ENCODE assay signal across 9 cellular contexts in genomic region chr10:73493781-73494180, GRCh38. TPM values are rescaled to one million over a fixed set of nuclear protein-coding genes. Genes with fewer than 3 reads are reported as not detected.
A peak's percentile ranks its signal among the peaks of the same experiment; 100 is the strongest.
DNase-seq lines count a peak whose midpoint lies in the region; ATAC-seq and TF ChIP-seq lines count a peak whose summit lies in the region.
"Had no signal": no experiment of that assay in that cellular context is flagged by ENCODE, and none has a peak within 500 bp of the region (broad histone marks: within the 10 kb centered on the region; RNA-seq: fewer than 3 reads in every experiment).

No MANE protein-coding gene starts in this region.

- no peaks in the 10 kb centered on the region for H3K27me3 ChIP-seq in PC-3 (ENCODE audit: low read length)

- H3K27ac ChIP-seq in PC-3 (ENCODE audit: low read length), result peak overlapping the region; percentile 0

- H3K4me3 ChIP-seq in PC-3 (ENCODE audit: low read length), result peak overlapping the region; percentile 83

- no peak overlapping the region for H2AFZ ChIP-seq in PC-3 (ENCODE audit: low read length)

- H3F3A ChIP-seq in PC-3 (ENCODE audit: low read length, unreplicated experiment), result peaks cover 9% of the 10 kb centered on the region

- no peaks in the 10 kb centered on the region for H3K9me2 ChIP-seq in PC-3 (replicated peaks; ENCODE audit: low read length)

- no peak for TF ChIP-seq CTCF in PC-3 (conservative IDR thresholded peaks at IDR 0.05; ENCODE audit: low read depth, low read length)

- H4K20me1 ChIP-seq in PC-3 (ENCODE audit: low read length), result 0 out of 2 replicates have a peak, but pooled peaks cover 4% of the 10 kb centered on the region

- peak overlapping the region; percentile 89 for H3K4me2 ChIP-seq in PC-3 (ENCODE audit: low read length)

- no peaks in the 10 kb centered on the region for H3K9me3 ChIP-seq in PC-3 (ENCODE audit: low read length)

- peaks cover 12% of the 10 kb centered on the region; the same call in 1 of the 2 replicates for H3K36me3 ChIP-seq in PC-3 (ENCODE audit: low read depth, low read length)

- POLR2A ChIA-PET in PC-3 (lab: Charles Lee; ENCODE audit: unreplicated experiment), result interaction anchor here (0.6 to 3.3 kb wide), 2 partner anchors 38 to 81 kb away, joined by 12 to 58 read pairs; partner anchors contain the start of gene ANXA7

- intact Hi-C loops in PC-3 (cut with micrococcal nuclease), result no loop called here
- intact Hi-C loops in head of caudate nucleus (cut with DNase I), result no loop called here

- peaks cover 28% of the 10 kb centered on the region for H3K4me1 ChIP-seq in PC-3 (ENCODE audit: insufficient read depth, low read length)

- no TSS peak for BruUV-seq in PC-3 (replicated peaks; lab: Mats Ljungman, UMichigan)

- H3K79me2 ChIP-seq in PC-3 (ENCODE audit: low read length), result peaks cover 74% of the 10 kb centered on the region

- DNase-seq in Daoy (ENCODE audit: low read depth) (peak; percentile 7), PC-3 (peak; percentile 82), dermis blood vessel endothelial cell (peak; percentile 16), non-pigmented ciliary epithelial cell (ENCODE audit: low read depth) (peak; percentile 59), GM19240 (ENCODE audit: insufficient read length, low spot score) (no peak), NAMALWA (ENCODE audit: low spot score) (no peak), head of caudate nucleus (no peak)
- no peak for DNase-seq in stimulated activated CD4-positive, alpha-beta T cell treated with anti-CD3 and anti-CD28 coated beads, Interleukin-1b, Interleukin-23, amount 100 ng/mL, for 48 hours
- DNase-seq: erythroblast had no signal

- peak overlapping the region; percentile 88; the same call in 1 of the 2 replicates for H3K9ac ChIP-seq in PC-3 (ENCODE audit: low read length)

- CTCF ChIA-PET in PC-3 (lab: Charles Lee), result no interaction called here

- ATAC-seq in PC-3, result no peak

RNA-seq across cellular contexts. Expression of gene PPP3CB, which starts 2.0 kb away (rescaled TPM):
- 11.9 and 12.2 TPM in 2 replicates for total RNA-seq in Daoy (2014; rRNA removed; shearing (Covaris generic))
- 43.8 and 66.5 TPM in 2 replicates for total RNA-seq in PC-3 (2014; rRNA removed)
- 12.6 and 19.6 TPM in 2 replicates for total RNA-seq in dermis blood vessel endothelial cell

Comparison
In these comparisons a context has a peak if more than half of its experiments do, and no peak if none do; other contexts are left out.
1. DNase-seq: peak in Daoy (single experiment), PC-3 (single experiment), dermis blood vessel endothelial cell (single experiment) and non-pigmented ciliary epithelial cell (single experiment); none in stimulated activated CD4-positive, alpha-beta T cell treated with anti-CD3 and anti-CD28 coated beads, Interleukin-1b, Interleukin-23, amount 100 ng/mL, for 48 hours (single experiment), GM19240 (single experiment), NAMALWA (single experiment) and head of caudate nucleus (0 of 42).